Comparison of ENCODE assay signal across 27 cellular contexts in genomic region chr6:7295916-7296315, GRCh38.
"Had no signal": no experiment of that assay in that cellular context is flagged by ENCODE, and none has a peak within 500 bp of the region (broad histone marks: within the 10 kb centered on the region; RNA-seq: fewer than 3 reads in every experiment).

No MANE protein-coding gene starts in this region.

- H3K36me3 ChIP-seq: colonic mucosa had no signal

- H3K27me3 ChIP-seq: body of pancreas, colonic mucosa, dorsolateral prefrontal cortex, gastroesophageal sphincter, spleen, testis had no signal

- H2AFZ ChIP-seq: parathyroid adenoma had no signal

- H3K27ac Mint-ChIP-seq: activated T-helper 1 cell treated with anti-CD3 and anti-CD28 coated beads, Interleukin-12 subunit alpha, Interleukin-12 subunit beta, Interleukin-2, Interleukin-4 antibody, amounts not matched to agents 30 ng/mL and 10 ng/mL and 1 ng/mL, durations not matched to agents 14 hours and 24 hours and 36 hours had no signal

- H3K9me3 ChIP-seq: body of pancreas, colonic mucosa, gastroesophageal sphincter, psoas muscle, spleen, testis had no signal

- H3K9me3 Mint-ChIP-seq: activated T-helper 1 cell treated with anti-CD3 and anti-CD28 coated beads, Interleukin-12 subunit alpha, Interleukin-12 subunit beta, Interleukin-2, Interleukin-4 antibody, amounts not matched to agents 30 ng/mL and 10 ng/mL and 1 ng/mL, durations not matched to agents 14 hours and 24 hours and 36 hours; naive thymus-derived CD4-positive, alpha-beta T cell; neural crest cell had no signal

- H3K4me3 ChIP-seq: body of pancreas, colonic mucosa, dorsolateral prefrontal cortex, gastroesophageal sphincter, psoas muscle, spleen, testis had no signal

- H3K9ac ChIP-seq: parathyroid adenoma had no signal

- DNase-seq: activated CD4-positive, alpha-beta T cell treated with anti-CD3 and anti-CD28 coated beads for 4 hours; activated CD4-positive, alpha-beta T cell treated with anti-CD3 and anti-CD28 coated beads, Interleukin-2, amount 50 U/mL, for 4 hours; activated T-cell treated with anti-CD3 and anti-CD28 coated beads for 4 hours; aorta; body of pancreas; colonic mucosa; dorsolateral prefrontal cortex; head of caudate nucleus; hippocampal formation; kidney; left colon; midbrain; naive thymus-derived CD4-positive, alpha-beta T cell; nucleus accumbens; psoas muscle; spleen; stimulated activated naive CD4-positive, alpha-beta T cell treated with Interleukin-2 at 50 U/mL for 16 hours; T-helper 1 cell; testis; trophoblast cell had no signal

- H3K27ac ChIP-seq: body of pancreas, colonic mucosa, dorsolateral prefrontal cortex, gastroesophageal sphincter, parathyroid adenoma, psoas muscle, spleen, testis had no signal

- H3K4me3 Mint-ChIP-seq: activated naive CD8-positive, alpha-beta T cell; activated T-helper 1 cell treated with anti-CD3 and anti-CD28 coated beads, Interleukin-12 subunit alpha, Interleukin-12 subunit beta, Interleukin-2, Interleukin-4 antibody, amounts not matched to agents 30 ng/mL and 10 ng/mL and 1 ng/mL, durations not matched to agents 14 hours and 24 hours and 36 hours; naive thymus-derived CD4-positive, alpha-beta T cell; neural crest cell had no signal

- FAIRE-seq: endothelial cell of umbilical vein, kidney, urothelium cell line had no signal

- H3K4me1 ChIP-seq: colonic mucosa, gastroesophageal sphincter, psoas muscle, testis had no signal

- H3K27me3 Mint-ChIP-seq: activated naive CD8-positive, alpha-beta T cell; naive thymus-derived CD4-positive, alpha-beta T cell had no signal

- H3K4me1 Mint-ChIP-seq: neural crest cell had no signal

- ATAC-seq: body of pancreas; gastroesophageal sphincter; left colon; naive thymus-derived CD4-positive, alpha-beta T cell; psoas muscle had no signal
